1 cellular context compared by ENCODE assay signal in genomic region chr19:4581381-4582111, GRCh38.
TF ChIP-seq lines count a peak whose summit lies in the region.

No MANE protein-coding gene starts in this region.

TF ChIP-seq in HepG2, 621 proteins besides CTCF, POLR2A, EP300 and RAD21 (continued from another document and continues in another):
- TF ChIP-seq ZNF407 (CRISPR knock-in tag; IDR thresholded peaks at IDR 0.05; ENCODE audit: not compliant biosample characterization) (no peak), JARID2 (CRISPR knock-in tag; IDR thresholded peaks at IDR 0.05; ENCODE audit: insufficient replicate concordance) (no peak), TFDP1 (CRISPR knock-in tag; IDR thresholded peaks at IDR 0.05; ENCODE audit: borderline replicate concordance) (peak; percentile 17; the same call in 1 of the 2 replicates), ZBTB4 (CRISPR knock-in tag; IDR thresholded peaks at IDR 0.05; ENCODE audit: borderline replicate concordance) (no peak), ZNF367 (CRISPR knock-in tag; IDR thresholded peaks at IDR 0.05; ENCODE audit: borderline replicate concordance) (no peak), PBX2 (CRISPR knock-in tag; IDR thresholded peaks at IDR 0.05) (no peak), SIN3A (IDR thresholded peaks at IDR 0.05; ENCODE audit: borderline replicate concordance, low read depth, low read length) (peak; percentile 39; the same call in 1 of the 2 replicates), ZFP90 (CRISPR knock-in tag; IDR thresholded peaks at IDR 0.05; ENCODE audit: borderline replicate concordance) (peak; percentile 69; the same call in 1 of the 2 replicates), KDM2A (CRISPR knock-in tag; IDR thresholded peaks at IDR 0.05; ENCODE audit: borderline replicate concordance, low read depth) (peak; percentile 67; the same call in 1 of the 2 replicates), ZFP82 (CRISPR knock-in tag; IDR thresholded peaks at IDR 0.05; ENCODE audit: borderline replicate concordance) (no peak), ZNF543 (CRISPR knock-in tag; IDR thresholded peaks at IDR 0.05) (0 out of 2 replicates have a peak, but pooled peaks have one; percentile 38), PAWR (CRISPR knock-in tag; IDR thresholded peaks at IDR 0.05; ENCODE audit: borderline replicate concordance) (no peak), HNRNPL (IDR thresholded peaks at IDR 0.05; ENCODE audit: low read depth, low read length) (peak; percentile 65; the same call in 1 of the 2 replicates), NKX3-1 (CRISPR knock-in tag; IDR thresholded peaks at IDR 0.05) (no peak), THYN1 (CRISPR knock-in tag; IDR thresholded peaks at IDR 0.05; ENCODE audit: borderline replicate concordance, low read depth) (no peak), ZNF331 (CRISPR knock-in tag; IDR thresholded peaks at IDR 0.05) (no peak), ZNF800 (CRISPR knock-in tag; IDR thresholded peaks at IDR 0.05) (no peak), TFAP4 (IDR thresholded peaks at IDR 0.05; ENCODE audit: borderline replicate concordance, low read depth) (peak; percentile 24; the same call in 1 of the 2 replicates), ZFP36L2 (CRISPR knock-in tag; IDR thresholded peaks at IDR 0.05) (no peak), BCL3 (CRISPR knock-in tag; IDR thresholded peaks at IDR 0.05) (no peak), MAFG (CRISPR knock-in tag; IDR thresholded peaks at IDR 0.05) (no peak), ATF6 (CRISPR knock-in tag; conservative IDR thresholded peaks at IDR 0.05) (no peak), ZNF598 (CRISPR knock-in tag; IDR thresholded peaks at IDR 0.05; ENCODE audit: borderline replicate concordance) (no peak), PATZ1 (CRISPR knock-in tag; IDR thresholded peaks at IDR 0.05) (peak; percentile 97), USF2 (IDR thresholded peaks at IDR 0.05; ENCODE audit: low read depth, low read length) (no peak), USF2 (CRISPR knock-in tag; IDR thresholded peaks at IDR 0.05; ENCODE audit: borderline replicate concordance) (no peak), SP2 (CRISPR knock-in tag; IDR thresholded peaks at IDR 0.05) (no peak), DNMT3B (CRISPR knock-in tag; conservative IDR thresholded peaks at IDR 0.05) (no peak)
